ENCODE assay signal across 21 cellular contexts in genomic region chr14:90105756-90106155, GRCh38. TPM values are rescaled to one million over a fixed set of nuclear protein-coding genes. Genes with fewer than 3 reads are reported as not detected.
"Had no signal": no experiment of that assay in that cellular context is flagged by ENCODE, and none has a peak within 500 bp of the region (broad histone marks: within the 10 kb centered on the region; RNA-seq: fewer than 3 reads in every experiment).

No MANE protein-coding gene starts in this region.

- H3K27me3 ChIP-seq: gastrocnemius medialis, suprapubic skin, upper lobe of left lung had no signal

- H3K4me3 ChIP-seq: gastrocnemius medialis, heart right ventricle, SK-N-MC, suprapubic skin, upper lobe of left lung had no signal

- H3K36me3 ChIP-seq: gastrocnemius medialis, heart right ventricle, suprapubic skin, upper lobe of left lung had no signal

- ATAC-seq: activated naive CD8-positive, alpha-beta T cell treated with anti-CD3 and anti-CD28 coated beads, Interleukin-2, amount 50 U/mL, for 24 hours; activated T-helper 17 cell treated with anti-CD3 and anti-CD28 coated beads, Interleukin-2, amount 50 U/mL, for 72 hours; effector memory CD8-positive, alpha-beta T cell; gastrocnemius medialis; heart right ventricle; left lobe of liver; natural killer cell treated with Interleukin-12 subunit alpha and Interleukin-12 subunit beta and Interleukin-15 and Interleukin-18, amount 100 ng/mL, for 72 hours had no signal

- H3K27ac ChIP-seq: gastrocnemius medialis, heart right ventricle, SK-N-MC, suprapubic skin, upper lobe of left lung, VCaP had no signal

- H3K9me3 ChIP-seq: gastrocnemius medialis, heart right ventricle, suprapubic skin, upper lobe of left lung had no signal

- DNase-seq: activated CD4-positive, alpha-beta T cell treated with anti-CD3 and anti-CD28 coated beads for 1 hour; activated CD4-positive, alpha-beta T cell treated with anti-CD3 and anti-CD28 coated beads, Interleukin-2, amount 50 U/mL, for 4 hours; activated naive CD4-positive, alpha-beta T cell treated with Interleukin-2 at 50 U/mL for 16 hours; activated naive CD8-positive, alpha-beta T cell treated with anti-CD3 and anti-CD28 coated beads, Interleukin-2, amount 50 U/mL, for 24 hours; effector memory CD8-positive, alpha-beta T cell; gastrocnemius medialis; islet precursor cell; retina; small intestine; stimulated activated CD4-positive, alpha-beta T cell treated with anti-CD3 and anti-CD28 coated beads, Interleukin-4, amount 100 ng/mL, for 24 hours; stimulated activated naive CD4-positive, alpha-beta T cell; upper lobe of left lung had no signal

- H3K4me1 ChIP-seq: gastrocnemius medialis, heart right ventricle, suprapubic skin, upper lobe of left lung had no signal

RNA-seq across cellular contexts. Expression of gene KCNK13, which starts 44.0 kb away (rescaled TPM):
- total RNA-seq: fibroblast of lung; gastrocnemius medialis; T-helper 1 cell treated with Interleukin-12 subunit alpha and Interleukin-12 subunit beta and Interleukin-4 antibody, amounts not matched to agents 30 ng/mL and 1 ng/mL, for 36 hours had no signal
- polyA plus RNA-seq: fibroblast of lung had no signal
